8 cellular contexts compared by ENCODE assay signal in genomic region chr15:89143503-89144162, GRCh38. TPM values are rescaled to one million over a fixed set of nuclear protein-coding genes. Genes with fewer than 3 reads are reported as not detected.
A peak's percentile ranks its signal among the peaks of the same experiment; 100 is the strongest.
DNase-seq lines count a peak whose midpoint lies in the region; ATAC-seq and TF ChIP-seq lines count a peak whose summit lies in the region.

No MANE protein-coding gene starts in this region.

- H3K9me2 ChIP-seq in Loucy (replicated peaks; ENCODE audit: low read depth, low read length) = no peaks in the 10 kb centered on the region

- H2BK12ac ChIP-seq in mesenchymal stem cell (ENCODE audit: low read length in 2 of 2) (no peak overlapping the region), trophoblast cell (ENCODE audit: low read length) (no peak overlapping the region)

- H3K79me2 ChIP-seq in Loucy (ENCODE audit: insufficient read depth, low read length) = peaks cover 15% of the 10 kb centered on the region; the same call in 1 of the 2 replicates
- no peaks in the 10 kb centered on the region for H3K79me2 ChIP-seq in trophoblast cell (ENCODE audit: control insufficient read depth, insufficient read depth, low read length, poor library complexity)

- H3K27me3 ChIP-seq in Loucy (ENCODE audit: insufficient read depth, low read length, poor library complexity, severe bottlenecking) (no peaks in the 10 kb centered on the region), mesenchymal stem cell (ENCODE audit: control insufficient read depth in 1 of 2, insufficient read depth in 1 of 2, low read length in 2 of 2) (no peaks in the 10 kb centered on the region), trophoblast cell (ENCODE audit: insufficient read depth, low read length) (no peaks in the 10 kb centered on the region)

- H3K23ac ChIP-seq in mesenchymal stem cell (ENCODE audit: low read length in 2 of 2) (no peak overlapping the region), trophoblast cell (ENCODE audit: low read length) (no peak overlapping the region)

- DNase-seq in Daoy (ENCODE audit: low read depth) (peak; percentile 28), mesenchymal stem cell (no peak), SKM-1 (lab: John Stamatoyannopoulos, UW; ENCODE audit: unreplicated experiment) (no peak), trophoblast cell (no peak)
- no peak for DNase-seq in activated naive CD4-positive, alpha-beta T cell treated with Interleukin-2 at 50 U/mL for 16 hours

- H2BK5ac ChIP-seq in mesenchymal stem cell (ENCODE audit: low read depth, low read length, poor library complexity, severe bottlenecking) (no peak overlapping the region), trophoblast cell (ENCODE audit: low read depth, low read length, poor library complexity) (no peak overlapping the region)

- H2AFZ ChIP-seq in Loucy (ENCODE audit: low read length) = no peak overlapping the region
- no peak overlapping the region for H2AFZ ChIP-seq in mesenchymal stem cell (ENCODE audit: low read depth, low read length)
- no peak overlapping the region for H2AFZ ChIP-seq in trophoblast cell (ENCODE audit: insufficient read depth, low read length, poor library complexity)

- peaks cover 3% of the 10 kb centered on the region for H4K20me1 ChIP-seq in Loucy (ENCODE audit: insufficient read depth, low read length, poor library complexity, severe bottlenecking)

- H2BK120ac ChIP-seq in mesenchymal stem cell (ENCODE audit: low read depth, low read length) (no peak overlapping the region), trophoblast cell (ENCODE audit: insufficient read depth, low read length, poor library complexity) (no peak overlapping the region)

- no peak overlapping the region for H2BK15ac ChIP-seq in mesenchymal stem cell (ENCODE audit: low read depth, poor library complexity, severe bottlenecking)

- peaks cover 35% of the 10 kb centered on the region for H3K4me1 ChIP-seq in Loucy (ENCODE audit: insufficient read depth, low read length, poor library complexity, severe bottlenecking)
- H3K4me1 ChIP-seq in mesenchymal stem cell (ENCODE audit: control insufficient read depth, insufficient read depth, low read depth, low read length) = peaks cover 4% of the 10 kb centered on the region
- no peaks in the 10 kb centered on the region for H3K4me1 ChIP-seq in trophoblast cell (ENCODE audit: control insufficient read depth in 1 of 2, insufficient read depth in 2 of 2, low read length in 2 of 2)

- H4K8ac ChIP-seq in mesenchymal stem cell (ENCODE audit: low read length) = no peak overlapping the region
- H4K8ac ChIP-seq in trophoblast cell (ENCODE audit: low read depth, low read length) = no peak overlapping the region

- no peak overlapping the region for H3K9ac ChIP-seq in Loucy (ENCODE audit: low read depth, low read length, poor library complexity, severe bottlenecking)
- peak overlapping the region; percentile 16 for H3K9ac ChIP-seq in mesenchymal stem cell (ENCODE audit: low read length)
- H3K9ac ChIP-seq in trophoblast cell (ENCODE audit: low read length) = no peak overlapping the region

- H3K79me1 ChIP-seq in mesenchymal stem cell (replicated peaks; ENCODE audit: low read length, poor library complexity, severe bottlenecking) = peaks cover 21% of the 10 kb centered on the region
- no peaks in the 10 kb centered on the region for H3K79me1 ChIP-seq in trophoblast cell (ENCODE audit: low read length)

- no peak overlapping the region for H3K4ac ChIP-seq in mesenchymal stem cell (ENCODE audit: low read depth in 1 of 2, low read length in 2 of 2)
- H3K4ac ChIP-seq in trophoblast cell (ENCODE audit: low read depth, low read length) = no peak overlapping the region

- no peak overlapping the region for H2AK5ac ChIP-seq in mesenchymal stem cell (ENCODE audit: low read length, severe bottlenecking)
- no peak overlapping the region for H2AK5ac ChIP-seq in trophoblast cell (ENCODE audit: low read length)

- no peak overlapping the region for H3K18ac ChIP-seq in mesenchymal stem cell (ENCODE audit: low read depth in 1 of 2, low read length in 2 of 2)
- H3K18ac ChIP-seq in trophoblast cell (ENCODE audit: low read length) = no peak overlapping the region

- H4K91ac ChIP-seq in mesenchymal stem cell (ENCODE audit: low read length) = no peak overlapping the region
- H4K91ac ChIP-seq in trophoblast cell (ENCODE audit: low read depth, low read length) = no peak overlapping the region

- H3K9me3 ChIP-seq in Loucy (ENCODE audit: insufficient read depth, low read depth, low read length) (no peaks in the 10 kb centered on the region), mesenchymal stem cell (ENCODE audit: control insufficient read depth, low read length) (no peaks in the 10 kb centered on the region), trophoblast cell (ENCODE audit: insufficient read depth, low read depth, low read length) (no peaks in the 10 kb centered on the region)

- H4K12ac ChIP-seq in trophoblast cell (ENCODE audit: low read depth, low read length) = no peak overlapping the region

- no peak for ATAC-seq in HG03097 (IDR thresholded peaks at IDR 0.05; ENCODE audit: low FRiP score, unreplicated experiment)

- WGBS in mesenchymal stem cell = 98% methylated on average over 3 of the region's 6 CpGs
- WGBS in trophoblast cell (ENCODE audit: extremely low coverage, insufficient coverage, insufficient read length) = no CpG with 5 or more reads among the region's 6 CpGs

- peaks cover 13% of the 10 kb centered on the region; the same call in 1 of the 2 replicates for H3K36me3 ChIP-seq in Loucy (ENCODE audit: insufficient read depth, low read length)
- peaks cover 0 to 45% of the 10 kb centered on the region in 2 experiments for H3K36me3 ChIP-seq in mesenchymal stem cell (ENCODE audit: control insufficient read depth in 1 of 2, insufficient read depth in 2 of 2, low read depth in 1 of 2, low read length in 2 of 2)
- peaks cover 1 to 7% of the 10 kb centered on the region in 2 experiments for H3K36me3 ChIP-seq in trophoblast cell (ENCODE audit: control insufficient read depth in 1 of 2, insufficient read depth in 2 of 2, low read length in 2 of 2)

- H3K4me3 ChIP-seq in Loucy (ENCODE audit: low read length, poor library complexity, severe bottlenecking) = peak overlapping the region; percentile 53
- no peak overlapping the region for H3K4me3 ChIP-seq in mesenchymal stem cell (ENCODE audit: insufficient read depth in 1 of 2, low read depth in 1 of 2, low read length in 2 of 2)
- H3K4me3 ChIP-seq in trophoblast cell (ENCODE audit: low read depth, low read length) = no peak overlapping the region

- H3K27ac ChIP-seq in angular gyrus (ENCODE audit: low read depth, low read length) (peak overlapping the region; percentile 62), mesenchymal stem cell (ENCODE audit: low read length, poor library complexity, severe bottlenecking) (no peak overlapping the region), trophoblast cell (ENCODE audit: low read depth, low read length) (no peak overlapping the region)

- H3K4me2 ChIP-seq in Loucy (ENCODE audit: low read depth, low read length, poor library complexity, severe bottlenecking) = peak overlapping the region; percentile 62
- H3K4me2 ChIP-seq in mesenchymal stem cell (ENCODE audit: low read length, poor library complexity, severe bottlenecking) = no peak overlapping the region
- H3K4me2 ChIP-seq in trophoblast cell (ENCODE audit: low read length) = no peak overlapping the region

- H3K14ac ChIP-seq in mesenchymal stem cell (ENCODE audit: low read length in 2 of 2) = no peak overlapping the region
- H3K14ac ChIP-seq in trophoblast cell (ENCODE audit: low read length) = no peak overlapping the region

- TF ChIP-seq CTCF in Loucy (conservative IDR thresholded peaks at IDR 0.05; ENCODE audit: low read length) = no peak

- H3F3A ChIP-seq in Loucy (ENCODE audit: low read depth) = no peaks in the 10 kb centered on the region

RNA-seq across cellular contexts. Expression of gene ABHD2, which starts 55.4 kb away (rescaled TPM):
- total RNA-seq in Daoy (2014; rRNA removed; shearing (Covaris generic)) = 27.1 and 31.7 TPM in 2 replicates
- polyA plus RNA-seq in mesenchymal stem cell (2013, experiment 1 of 2) = 12.5 TPM
- polyA plus RNA-seq in mesenchymal stem cell (2013, experiment 2 of 2) = 12.4 TPM
- 12.4 and 13.4 TPM in 2 replicates for polyA plus RNA-seq in trophoblast cell (2013)
